Comparison of ENCODE assay signal across 8 cellular contexts in genomic region chr5:172897067-172897690, GRCh38.
DNase-seq lines count a peak whose midpoint lies in the region; ATAC-seq and TF ChIP-seq lines count a peak whose summit lies in the region.
"Not testable (repeated sequence)": the region's sequence is repeated elsewhere in the genome, so short reads cannot be mapped to it uniquely, and the experiment has no call there.

No MANE protein-coding gene starts in this region.

- TF ChIP-seq EP300 in upper lobe of left lung (IDR thresholded peaks at IDR 0.05): not testable (repeated sequence)

- H3K9me3 ChIP-seq in Caco-2; skeletal muscle tissue (ENCODE audit: control insufficient read depth in 3 of 3, low read length in 3 of 3); upper lobe of left lung: not testable (repeated sequence)

- peaks cover 52% of the 10 kb centered on the region for H3K36me3 Mint-ChIP-seq in Caco-2 (ENCODE audit: insufficient read depth, unreplicated experiment)
- peaks cover 11% of the 10 kb centered on the region for H3K36me3 Mint-ChIP-seq in effector memory CD8-positive, alpha-beta T cell (ENCODE audit: insufficient read depth)
- H3K36me3 Mint-ChIP-seq in natural killer cell treated with Interleukin-12 subunit alpha and Interleukin-12 subunit beta and Interleukin-15 and Interleukin-18, amount 100 ng/mL, for 72 hours: not testable (repeated sequence)

- not testable (repeated sequence) for H3K36me3 ChIP-seq in Caco-2 (ENCODE audit: control insufficient read depth, insufficient read depth, low read length); skeletal muscle tissue (ENCODE audit: control insufficient read depth in 3 of 3, insufficient read depth in 3 of 3, low read length in 3 of 3)
- H3K36me3 ChIP-seq in upper lobe of left lung: peaks cover 0 to 29% (median 21%) of the 10 kb centered on the region in 4 donors

- H3K27ac ChIP-seq in adipose tissue (ENCODE audit: low read depth, low read length): peak overlapping the region; percentile 48
- peak overlapping the region; percentile 69 for H3K27ac ChIP-seq in layer of hippocampus (ENCODE audit: low read depth, low read length)
- H3K27ac ChIP-seq in skeletal muscle tissue (ENCODE audit: low read depth, low read length): peak overlapping the region; percentile 87
- peak overlapping the region; percentile 83 to 88 (median 85) for H3K27ac ChIP-seq in upper lobe of left lung

- H3K27ac Mint-ChIP-seq in Caco-2 (ENCODE audit: unreplicated experiment): peak overlapping the region; percentile 79
- peak overlapping the region; percentile 77 to 95 for H3K27ac Mint-ChIP-seq in effector memory CD8-positive, alpha-beta T cell
- peak overlapping the region; percentile 80 to 97 for H3K27ac Mint-ChIP-seq in natural killer cell treated with Interleukin-12 subunit alpha and Interleukin-12 subunit beta and Interleukin-15 and Interleukin-18, amount 100 ng/mL, for 72 hours

- CTCF ChIA-PET in Caco-2 (lab: Charles Lee): not testable (repeated sequence)

- H3K4me3 ChIP-seq in Caco-2 (ENCODE audit: low read depth, low read length); skeletal muscle tissue (ENCODE audit: low read length in 3 of 3); upper lobe of left lung: not testable (repeated sequence)
- peak overlapping the region; percentile 36 for H3K4me3 ChIP-seq in WI38 (ENCODE audit: low read depth, low read length)

- H3K27me3 ChIP-seq in Caco-2 (replicated peaks; ENCODE audit: control insufficient read depth, insufficient read depth, low read length); layer of hippocampus (ENCODE audit: control insufficient read depth, insufficient read depth, low read length); skeletal muscle tissue (ENCODE audit: control insufficient read depth in 3 of 3, insufficient read depth in 3 of 3, low read length in 3 of 3); upper lobe of left lung: not testable (repeated sequence)

- peaks cover 36% of the 10 kb centered on the region for H3K4me1 ChIP-seq in Caco-2
- peaks cover 33 to 57% (median 56%) of the 10 kb centered on the region in 3 donors for H3K4me1 ChIP-seq in skeletal muscle tissue (ENCODE audit: control insufficient read depth in 3 of 3, insufficient read depth in 3 of 3, low read length in 3 of 3)
- H3K4me1 ChIP-seq in upper lobe of left lung: peaks cover 38 to 58% (median 50%) of the 10 kb centered on the region in 4 donors

- H3K27me3 Mint-ChIP-seq in Caco-2 (ENCODE audit: insufficient read depth, unreplicated experiment); effector memory CD8-positive, alpha-beta T cell; natural killer cell treated with Interleukin-12 subunit alpha and Interleukin-12 subunit beta and Interleukin-15 and Interleukin-18, amount 100 ng/mL, for 72 hours: not testable (repeated sequence)

- peaks cover 23% of the 10 kb centered on the region for H3K4me1 Mint-ChIP-seq in Caco-2 (ENCODE audit: low read depth, unreplicated experiment)
- peaks cover 10 to 20% of the 10 kb centered on the region in 2 donors for H3K4me1 Mint-ChIP-seq in effector memory CD8-positive, alpha-beta T cell (ENCODE audit: low read depth in 2 of 2)
- peaks cover 14 to 26% of the 10 kb centered on the region in 2 donors for H3K4me1 Mint-ChIP-seq in natural killer cell treated with Interleukin-12 subunit alpha and Interleukin-12 subunit beta and Interleukin-15 and Interleukin-18, amount 100 ng/mL, for 72 hours (ENCODE audit: low read depth in 2 of 2)

- peak overlapping the region; percentile 45 to 59 (median 57) for H3K9ac ChIP-seq in skeletal muscle tissue (ENCODE audit: low read depth in 1 of 3, low read length in 3 of 3)

- WGBS in adipose tissue, 3 donors: 65 to 93% (median 72%) methylated on average over 9 of the region's 9 CpGs
- WGBS in upper lobe of left lung, 2 donors: 72 to 78% methylated on average over 9 of the region's 9 CpGs

- DNase-seq in Caco-2; effector memory CD8-positive, alpha-beta T cell; natural killer cell treated with Interleukin-12 subunit alpha and Interleukin-12 subunit beta and Interleukin-15 and Interleukin-18, amount 100 ng/mL, for 72 hours (ENCODE audit: low spot score); upper lobe of left lung: not testable (repeated sequence)

- POLR2A ChIA-PET in Caco-2 (lab: Charles Lee): not testable (repeated sequence)

- peak; percentile 73 for ATAC-seq in effector memory CD8-positive, alpha-beta T cell (replicated peaks)
- peak; percentile 56 to 71 for ATAC-seq in natural killer cell treated with Interleukin-12 subunit alpha and Interleukin-12 subunit beta and Interleukin-15 and Interleukin-18, amount 100 ng/mL, for 72 hours
- ATAC-seq in upper lobe of left lung (ENCODE audit: low FRiP score in 2 of 2): not testable (repeated sequence)

- not testable (repeated sequence) for TF ChIP-seq POLR2A in upper lobe of left lung (IDR thresholded peaks at IDR 0.05)

- not testable (repeated sequence) for H3K4me3 Mint-ChIP-seq in Caco-2 (ENCODE audit: unreplicated experiment)
- peak overlapping the region; percentile 63 to 71 for H3K4me3 Mint-ChIP-seq in effector memory CD8-positive, alpha-beta T cell
- peak overlapping the region; percentile 82 for H3K4me3 Mint-ChIP-seq in natural killer cell treated with Interleukin-12 subunit alpha and Interleukin-12 subunit beta and Interleukin-15 and Interleukin-18, amount 100 ng/mL, for 72 hours

- BruUV-seq in Caco-2 (replicated peaks; lab: Mats Ljungman, UMichigan): not testable (repeated sequence)

- intact Hi-C loops in Caco-2 (cut with micrococcal nuclease; ENCODE audit: unreplicated experiment): not testable (repeated sequence)

- H3K9me3 Mint-ChIP-seq in Caco-2 (ENCODE audit: unreplicated experiment); effector memory CD8-positive, alpha-beta T cell; natural killer cell treated with Interleukin-12 subunit alpha and Interleukin-12 subunit beta and Interleukin-15 and Interleukin-18, amount 100 ng/mL, for 72 hours: not testable (repeated sequence)

- not testable (repeated sequence) for TF ChIP-seq CTCF in Caco-2 (IDR thresholded peaks at IDR 0.05; ENCODE audit: insufficient read depth in 1 of 2, low read depth in 1 of 2, low read length in 1 of 2, severe bottlenecking in 1 of 2, unreplicated experiment in 1 of 2); WI38 (IDR thresholded peaks at IDR 0.05; ENCODE audit: low read depth, low read length); upper lobe of left lung (IDR thresholded peaks at IDR 0.05)
